Comparison of ENCODE assay signal across 15 cellular contexts in the genomic region with DNA sequence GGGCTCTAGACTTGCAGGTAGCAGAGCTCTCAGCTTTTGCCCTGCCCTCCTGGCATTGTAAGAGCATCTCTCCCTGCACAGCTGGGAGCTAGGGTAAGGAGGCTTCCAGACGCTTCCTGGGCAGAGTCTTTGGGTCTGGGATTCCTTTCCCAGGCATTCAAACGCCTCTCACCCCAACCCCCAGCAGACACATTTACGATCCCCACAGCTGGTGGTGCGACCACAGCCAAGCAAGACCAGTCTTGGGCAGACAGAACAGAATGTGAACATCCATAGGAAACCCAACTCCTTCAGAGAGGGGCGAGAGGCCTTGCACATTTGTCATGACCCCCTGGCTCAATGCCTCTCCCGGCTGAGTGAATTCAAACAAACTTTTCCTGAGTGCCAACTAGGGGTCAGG. TPM values are rescaled to one million over a fixed set of nuclear protein-coding genes. Genes with fewer than 3 reads are reported as not detected.
DNase-seq lines count a peak whose midpoint lies in the region; ATAC-seq and TF ChIP-seq lines count a peak whose summit lies in the region.
"Had no signal": no experiment of that assay in that cellular context is flagged by ENCODE, and none has a peak within 500 bp of the region (broad histone marks: within the 10 kb centered on the region; RNA-seq: fewer than 3 reads in every experiment).

No MANE protein-coding gene starts in this region.

- TF ChIP-seq EP300 in suprapubic skin (IDR thresholded peaks at IDR 0.05), result no peak

- no peaks in the 10 kb centered on the region for H3K36me3 Mint-ChIP-seq in natural killer cell
- H3K36me3 Mint-ChIP-seq: CD4-positive, CD25-positive, alpha-beta regulatory T cell had no signal

- H3K4me3 ChIP-seq in choroid plexus epithelial cell (ENCODE audit: low read depth, low read length), result no peak overlapping the region
- no peak overlapping the region for H3K4me3 ChIP-seq in dorsolateral prefrontal cortex
- H3K4me3 ChIP-seq in osteoblast (ENCODE audit: insufficient read depth, low read length), result no peak overlapping the region
- no peak overlapping the region for H3K4me3 ChIP-seq in suprapubic skin
- H3K4me3 ChIP-seq: BLaER1 had no signal

- H3K4me2 ChIP-seq in osteoblast (ENCODE audit: insufficient read depth, low read length), result no peak overlapping the region
- H3K4me2 ChIP-seq: BLaER1 had no signal

- H3K4me3 Mint-ChIP-seq in natural killer cell, result no peak overlapping the region
- H3K4me3 Mint-ChIP-seq: CD4-positive, CD25-positive, alpha-beta regulatory T cell had no signal

- 49% methylated on average over 4 of the region's 6 CpGs for WGBS in suprapubic skin

- ATAC-seq in natural killer cell, result no peak
- ATAC-seq: HepG2 had no signal

- H3K27ac ChIP-seq in dorsolateral prefrontal cortex (no peak overlapping the region), osteoblast (ENCODE audit: low read depth, low read length) (no peak overlapping the region), suprapubic skin (no peak overlapping the region)
- H3K27ac ChIP-seq: BLaER1 had no signal

- H3K27me3 Mint-ChIP-seq in natural killer cell (ENCODE audit: low read depth in 2 of 2), result peaks cover 0 to 14% of the 10 kb centered on the region in 2 donors

- DNase-seq in EL, result peak; percentile 7
- DNase-seq in NCI-H524 (lab: John Stamatoyannopoulos, UW), result peak; percentile 40 to 71
- DNase-seq in choroid plexus epithelial cell (ENCODE audit: low read depth), result peak; percentile 1
- DNase-seq in dorsolateral prefrontal cortex, result no peak
- no peak for DNase-seq in natural killer cell
- DNase-seq in osteoblast (ENCODE audit: insufficient read length, low spot score, missing footprints), result no peak
- no peak for DNase-seq in suprapubic skin (ENCODE audit: low spot score in 2 of 2)
- DNase-seq: AML-193; Calu3; CD4-positive, CD25-positive, alpha-beta regulatory T cell; DMS 273 treated with DMSO at 0.1 percent for 48 hours; GDM1; HCEC 1CT had no signal

- no peaks in the 10 kb centered on the region for H4K20me1 ChIP-seq in osteoblast (ENCODE audit: insufficient read depth, low read length)
- H4K20me1 ChIP-seq: BLaER1 had no signal

- intact Hi-C loops in dorsolateral prefrontal cortex (cut with DNase I), result no loop called here
- intact Hi-C loops in natural killer cell (cut with micrococcal nuclease), result no loop called here

- no peak overlapping the region for H2AFZ ChIP-seq in osteoblast (ENCODE audit: low read length)

- no peak for TF ChIP-seq CTCF in choroid plexus epithelial cell (conservative IDR thresholded peaks at IDR 0.05; ENCODE audit: low read depth, low read length)
- TF ChIP-seq CTCF in dorsolateral prefrontal cortex (IDR thresholded peaks at IDR 0.05 in 54 of 56, conservative IDR thresholded peaks at IDR 0.05 in 2 of 56; ENCODE audit: low read depth in 1 of 56, partially characterized antibody in 56 of 56), result no peak
- TF ChIP-seq CTCF in natural killer cell (IDR thresholded peaks at IDR 0.05), result no peak
- TF ChIP-seq CTCF in osteoblast (IDR thresholded peaks at IDR 0.05; ENCODE audit: extremely low read depth, low read depth, low read length), result no peak
- no peak for TF ChIP-seq CTCF in suprapubic skin (IDR thresholded peaks at IDR 0.05)

- H3K36me3 ChIP-seq in osteoblast (ENCODE audit: insufficient read depth, low read length) (no peaks in the 10 kb centered on the region), suprapubic skin (no peaks in the 10 kb centered on the region)
- H3K36me3 ChIP-seq: BLaER1 had no signal

- no peaks in the 10 kb centered on the region for H3K79me2 ChIP-seq in osteoblast (ENCODE audit: insufficient read depth, low read length)

- peaks cover 10% of the 10 kb centered on the region for H3K4me1 ChIP-seq in osteoblast (ENCODE audit: insufficient read depth, low read length)
- no peaks in the 10 kb centered on the region for H3K4me1 ChIP-seq in suprapubic skin
- H3K4me1 ChIP-seq: BLaER1 had no signal

- H3K27me3 ChIP-seq in dorsolateral prefrontal cortex, result peaks cover 0 to 56% (median 7%) of the 10 kb centered on the region in 45 donors
- H3K27me3 ChIP-seq in osteoblast (ENCODE audit: insufficient read depth, low read length), result no peaks in the 10 kb centered on the region
- H3K27me3 ChIP-seq in suprapubic skin, result no peaks in the 10 kb centered on the region
- H3K27me3 ChIP-seq: BLaER1 had no signal

- H3K27ac Mint-ChIP-seq in natural killer cell, result no peak overlapping the region
- H3K27ac Mint-ChIP-seq: CD4-positive, CD25-positive, alpha-beta regulatory T cell had no signal

- no peak for TF ChIP-seq POLR2A in suprapubic skin (IDR thresholded peaks at IDR 0.05)

- H3K9me3 Mint-ChIP-seq in natural killer cell, result no peaks in the 10 kb centered on the region

- H3K4me1 Mint-ChIP-seq in natural killer cell, result no peaks in the 10 kb centered on the region
- H3K4me1 Mint-ChIP-seq: CD4-positive, CD25-positive, alpha-beta regulatory T cell had no signal

- no peaks in the 10 kb centered on the region for H3K9me3 ChIP-seq in osteoblast (ENCODE audit: low read depth, low read length)
- no peaks in the 10 kb centered on the region for H3K9me3 ChIP-seq in suprapubic skin

RNA-seq across cellular contexts. Expression of a gene that starts 38.1 kb away (rescaled TPM):
- total RNA-seq in dorsolateral prefrontal cortex (100 to 1,000 TPM; 118 to 308 (median 235) TPM), natural killer cell (10 to 100 TPM; 13.1 to 18.0 (median 15.7) TPM), osteoblast (79.9 and 85.0 TPM in 2 replicates), suprapubic skin (10 to 100 TPM; 12.6 to 24.5 (median 18.7) TPM)

RNA-seq across cellular contexts. Expression of a gene that starts 46.6 kb away (rescaled TPM):
- total RNA-seq in dorsolateral prefrontal cortex (10 to 100 TPM in 110 of 120 experiments, 1 to 10 TPM in 10; 5.9 to 33.1 (median 18.5) TPM), natural killer cell (1 to 10 TPM; 1.6 to 3.4 (median 3.0) TPM), osteoblast (10.5 and 13.6 TPM in 2 replicates), suprapubic skin (10 to 100 TPM in 3 of 4 donors, 1 to 10 TPM in 1; 6.5 to 19.6 (median 12.9) TPM)

Comparison
In these comparisons a context has a peak if more than half of its experiments do, and no peak if none do; other contexts are left out.
1. DNase-seq: peak in EL (single experiment), NCI-H524 (2 of 2) and choroid plexus epithelial cell (single experiment); none in dorsolateral prefrontal cortex (0 of 10), natural killer cell (single experiment), osteoblast (single experiment) and suprapubic skin (0 of 2).